Comparison of ENCODE assay signal across 13 cellular contexts in the genomic region with DNA sequence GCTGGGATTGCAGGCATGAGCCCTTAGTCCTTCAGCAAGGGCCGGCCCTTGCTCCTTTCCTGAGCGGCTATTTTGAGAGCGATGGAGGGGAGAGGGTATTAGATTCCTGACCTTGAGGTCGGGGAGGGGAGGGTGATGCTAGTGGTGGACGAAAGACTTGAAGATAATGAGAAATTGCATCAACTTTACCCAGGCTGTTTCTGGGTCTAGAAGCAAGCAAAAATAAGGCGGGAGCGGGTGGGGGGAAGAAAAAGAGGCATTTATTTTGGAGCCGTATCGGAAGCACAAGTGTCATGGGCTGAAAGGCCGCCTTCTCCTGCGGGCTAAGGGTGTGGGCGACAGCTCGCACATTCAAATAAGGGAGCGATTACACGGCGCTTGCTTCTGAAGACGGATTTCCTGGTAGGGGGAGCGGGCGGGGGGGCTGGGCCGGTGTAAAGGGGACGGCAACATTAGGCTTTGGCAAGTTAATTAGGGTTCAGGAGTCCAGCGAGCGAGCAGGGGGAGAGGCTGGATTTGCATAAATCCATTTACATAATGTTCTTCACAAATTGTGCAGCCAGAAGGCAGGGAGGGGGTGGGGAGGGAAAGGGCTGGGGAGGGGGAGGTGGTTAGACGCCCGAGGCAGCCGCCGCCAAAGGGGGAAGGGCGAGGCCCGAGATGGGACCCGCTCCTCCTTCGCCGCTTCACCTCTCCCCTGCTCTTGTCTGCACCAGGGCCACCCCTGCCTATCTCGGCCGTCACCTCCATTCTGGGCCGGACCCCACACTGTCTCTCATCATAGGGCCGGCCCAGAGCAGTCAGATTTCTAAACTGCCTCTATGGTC.
DNase-seq lines count a peak whose midpoint lies in the region; ATAC-seq and FAIRE-seq lines count a peak whose summit lies in the region.
"Had no signal": no experiment of that assay in that cellular context is flagged by ENCODE, and none has a peak within 500 bp of the region (broad histone marks: within the 10 kb centered on the region; RNA-seq: fewer than 3 reads in every experiment).

No MANE protein-coding gene starts in this region.

- no peak overlapping the region for H3K4me3 Mint-ChIP-seq in activated CD4-positive, alpha-beta T cell treated with anti-CD3 and anti-CD28 coated beads, Interleukin-2, amount 10 ng/mL, durations not matched to agents 7 days and 5 days
- peak overlapping the region; percentile 47 for H3K4me3 Mint-ChIP-seq in activated T-cell treated with anti-CD3 and anti-CD28 coated beads, Interleukin-2, amount 50 U/mL, for 4 hours

- no peaks in the 10 kb centered on the region for H3K36me3 ChIP-seq in iPS-18a (ENCODE audit: control insufficient read depth, low read depth, low read length)
- H3K36me3 ChIP-seq: neutrophil, SJSA1 had no signal

- H3K27me3 Mint-ChIP-seq in activated CD4-positive, alpha-beta T cell treated with anti-CD3 and anti-CD28 coated beads, Interleukin-2, amount 10 ng/mL, durations not matched to agents 7 days and 5 days: peaks cover 40% of the 10 kb centered on the region
- H3K27me3 Mint-ChIP-seq in activated T-cell treated with anti-CD3 and anti-CD28 coated beads, Interleukin-2, amount 50 U/mL, for 4 hours (ENCODE audit: low read depth): peaks cover 36% of the 10 kb centered on the region

- peaks cover 26% of the 10 kb centered on the region for H3K4me1 ChIP-seq in iPS-18a (ENCODE audit: control insufficient read depth, low read depth, low read length)

- POLR2A ChIA-PET in activated CD4-positive, alpha-beta T cell treated with anti-CD3 and anti-CD28 coated beads, Interleukin-2, amount 10 ng/mL, durations not matched to agents 7 days and 5 days (lab: Charles Lee): no interaction called here

- no peaks in the 10 kb centered on the region for H3K9me3 Mint-ChIP-seq in activated CD4-positive, alpha-beta T cell treated with anti-CD3 and anti-CD28 coated beads, Interleukin-2, amount 10 ng/mL, durations not matched to agents 7 days and 5 days
- no peaks in the 10 kb centered on the region for H3K9me3 Mint-ChIP-seq in activated T-cell treated with anti-CD3 and anti-CD28 coated beads, Interleukin-2, amount 50 U/mL, for 4 hours

- peaks cover 21% of the 10 kb centered on the region for H3K27me3 ChIP-seq in iPS-18a (ENCODE audit: control insufficient read depth, insufficient read depth, low read length)
- H3K27me3 ChIP-seq: SJSA1 had no signal

- CTCF ChIA-PET in activated CD4-positive, alpha-beta T cell treated with anti-CD3 and anti-CD28 coated beads, Interleukin-2, amount 10 ng/mL, durations not matched to agents 7 days and 5 days (lab: Charles Lee): no interaction called here

- H3K9ac ChIP-seq in iPS-18a (ENCODE audit: low read length): peak overlapping the region; percentile 15

- H3K27ac ChIP-seq in iPS-18a (ENCODE audit: low read length): no peak overlapping the region
- H3K27ac ChIP-seq: neutrophil, SJSA1 had no signal

- FAIRE-seq in frontal cortex (lab: Jason Lieb, UNC): no peak
- FAIRE-seq: A204.1 had no signal

- peak overlapping the region; percentile 51 for H3K4me3 ChIP-seq in iPS-18a (ENCODE audit: low read length)
- H3K4me3 ChIP-seq: SJSA1 had no signal

- DNase-seq in activated CD4-positive, alpha-beta T cell treated with anti-CD3 and anti-CD28 coated beads for 48 hours: peak; percentile 27
- DNase-seq in activated CD4-positive, alpha-beta T cell treated with anti-CD3 and anti-CD28 coated beads, Interleukin-2, amount 10 ng/mL, durations not matched to agents 7 days and 5 days: no peak
- DNase-seq in activated T-cell treated with anti-CD3 and anti-CD28 coated beads, Interleukin-2, amount 50 U/mL, for 4 hours: no peak
- peak; percentile 29 for DNase-seq in stimulated activated CD8-positive, alpha-beta memory T cell treated with anti-CD3 and anti-CD28 coated beads, Interleukin-4, amount 100 ng/mL, for 48 hours
- no peak for DNase-seq in frontal cortex (ENCODE audit: low spot score in 2 of 2)
- no peak for DNase-seq in hepatic stellate cell (ENCODE audit: low spot score)
- no peak for DNase-seq in H4 (ENCODE audit: low spot score)
- DNase-seq: activated effector memory CD4-positive, alpha-beta T cell treated with Interleukin-2 at 50 U/mL for 16 hours; NCI-H1417 had no signal

- H3K9me3 ChIP-seq in iPS-18a (ENCODE audit: control insufficient read depth, low read depth, low read length): no peaks in the 10 kb centered on the region
- H3K9me3 ChIP-seq: neutrophil, SJSA1 had no signal

- no peaks in the 10 kb centered on the region for H3K36me3 Mint-ChIP-seq in activated CD4-positive, alpha-beta T cell treated with anti-CD3 and anti-CD28 coated beads, Interleukin-2, amount 10 ng/mL, durations not matched to agents 7 days and 5 days (ENCODE audit: low read depth)
- H3K36me3 Mint-ChIP-seq in activated T-cell treated with anti-CD3 and anti-CD28 coated beads, Interleukin-2, amount 50 U/mL, for 4 hours (ENCODE audit: insufficient read depth): peaks cover 8% of the 10 kb centered on the region

- peak; percentile 37 to 50 for ATAC-seq in activated T-cell treated with anti-CD3 and anti-CD28 coated beads, Interleukin-2, amount 50 U/mL, for 4 hours

- H3K4me1 Mint-ChIP-seq in activated CD4-positive, alpha-beta T cell treated with anti-CD3 and anti-CD28 coated beads, Interleukin-2, amount 10 ng/mL, durations not matched to agents 7 days and 5 days: peaks cover 8% of the 10 kb centered on the region
- H3K4me1 Mint-ChIP-seq in activated T-cell treated with anti-CD3 and anti-CD28 coated beads, Interleukin-2, amount 50 U/mL, for 4 hours (ENCODE audit: low read depth): peaks cover 12% of the 10 kb centered on the region

- H3K27ac Mint-ChIP-seq in activated CD4-positive, alpha-beta T cell treated with anti-CD3 and anti-CD28 coated beads, Interleukin-2, amount 10 ng/mL, durations not matched to agents 7 days and 5 days: no peak overlapping the region

Comparison
In these comparisons a context has a peak if more than half of its experiments do, and no peak if none do; other contexts are left out.
1. DNase-seq: peak in activated CD4-positive, alpha-beta T cell treated with anti-CD3 and anti-CD28 coated beads for 48 hours (single experiment) and stimulated activated CD8-positive, alpha-beta memory T cell treated with anti-CD3 and anti-CD28 coated beads, Interleukin-4, amount 100 ng/mL, for 48 hours (single experiment); none in activated CD4-positive, alpha-beta T cell treated with anti-CD3 and anti-CD28 coated beads, Interleukin-2, amount 10 ng/mL, durations not matched to agents 7 days and 5 days (single experiment), activated T-cell treated with anti-CD3 and anti-CD28 coated beads, Interleukin-2, amount 50 U/mL, for 4 hours (single experiment), frontal cortex (0 of 2), hepatic stellate cell (single experiment) and H4 (single experiment).